8 cellular contexts compared by ENCODE assay signal in the genomic region with DNA sequence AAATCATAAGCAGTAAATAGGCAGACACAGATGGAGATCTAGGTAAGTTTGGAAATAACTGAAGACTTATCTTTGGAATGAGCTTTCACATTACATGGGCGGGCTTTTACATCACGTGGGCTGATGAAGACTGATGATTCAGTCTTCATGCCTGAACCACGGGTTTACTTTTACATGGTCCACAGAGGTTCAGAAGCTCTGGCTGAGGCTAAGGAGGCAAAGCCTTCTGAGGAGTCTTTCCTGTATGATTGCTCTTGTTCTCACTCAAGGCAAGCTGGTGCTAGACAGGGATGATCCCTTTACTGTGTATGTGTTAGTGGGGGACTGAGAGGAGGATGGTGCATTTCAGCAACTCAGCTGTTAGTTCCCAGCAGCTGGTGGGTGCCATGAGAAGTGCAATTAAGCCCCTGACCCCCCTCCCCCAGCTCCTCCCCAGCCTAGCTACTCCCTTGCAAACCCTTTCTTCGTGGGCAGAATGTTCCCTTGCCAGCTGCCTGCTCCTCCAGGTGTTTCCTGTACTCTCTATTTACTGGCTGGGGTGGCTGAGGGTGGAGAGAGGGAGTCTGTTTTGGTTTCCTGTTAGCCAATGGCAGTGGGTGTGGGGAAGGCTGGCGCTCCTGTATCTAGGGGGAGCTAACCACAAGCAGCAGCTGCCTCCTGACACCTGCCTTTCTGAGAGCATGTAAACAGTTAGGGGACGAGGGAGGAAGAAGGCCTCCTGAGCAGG. TPM values are rescaled to one million over a fixed set of nuclear protein-coding genes. Genes with fewer than 3 reads are reported as not detected.
DNase-seq lines count a peak whose midpoint lies in the region; ATAC-seq, FAIRE-seq and TF ChIP-seq lines count a peak whose summit lies in the region.

No MANE protein-coding gene starts in this region.

- DNase-seq in activated gamma-delta T cell treated with Interleukin-2 at 50 U/mL for 16 hours (peak; percentile 77), activated gamma-delta T cell (lab: John Stamatoyannopoulos, UW) (no peak), NCI-H146 (lab: John Stamatoyannopoulos, UW) (peak; percentile 98), UCSD-AML1 (lab: John Stamatoyannopoulos, UW; ENCODE audit: unreplicated experiment) (peak; percentile 83), epithelial cell of esophagus (ENCODE audit: low read depth) (peak; percentile 60), pancreas (peak in 5 of 6 donors; percentile 56 to 88 (median 76)), HuH-7.5 (ENCODE audit: low spot score) (no peak)

- FAIRE-seq in pancreas (lab: Jason Lieb, UNC), result no peak

- intact Hi-C loops in pancreas (cut with DNase I), result no loop called here

- no peaks in the 10 kb centered on the region for H3K9me3 ChIP-seq in pancreas

- H3K27me3 ChIP-seq in pancreas, result no peaks in the 10 kb centered on the region

- no peaks in the 10 kb centered on the region for H3K36me3 ChIP-seq in pancreas

- H3K27ac ChIP-seq in pancreas, result peak overlapping the region; percentile 1 to 98 (median 84)

- ATAC-seq in HG02852 (IDR thresholded peaks at IDR 0.05; ENCODE audit: unreplicated experiment), result peak; percentile 69
- peak; percentile 13 to 61 (median 47) for ATAC-seq in pancreas

- peaks cover 37 to 80% (median 68%) of the 10 kb centered on the region in 3 donors for H3K4me1 ChIP-seq in pancreas

- TF ChIP-seq CTCF in epithelial cell of esophagus (IDR thresholded peaks at IDR 0.05; ENCODE audit: insufficient read depth, low read depth, low read length, missing control alignments) (no peak), pancreas (IDR thresholded peaks at IDR 0.05) (no peak)

- H3K4me3 ChIP-seq in epithelial cell of esophagus (ENCODE audit: low read length) (no peak overlapping the region), pancreas (no peak overlapping the region)

- 40 to 43% methylated on average over 6 of the region's 6 CpGs for WGBS in pancreas, 2 donors

RNA-seq across cellular contexts. Expression of a gene that starts 15.4 kb away (rescaled TPM):
- 100 to 1,000 TPM in 5 of 6 donors, 10 to 100 TPM in 1; 83.1 to 452 (median 192) TPM for total RNA-seq in pancreas
- polyA plus RNA-seq in pancreas, result 100 to 1,000 TPM; 143 to 197 TPM

RNA-seq across cellular contexts. Expression of a gene that starts 30.2 kb away (rescaled TPM):
- total RNA-seq in pancreas, result 10 to 100 TPM in 4 of 6 donors, 1 to 10 TPM in 2; 4.3 to 14.6 (median 11.1) TPM
- 1 to 10 TPM; 3.8 to 6.5 TPM for polyA plus RNA-seq in pancreas

Comparison
In these comparisons a context has a peak if more than half of its experiments do, and no peak if none do; other contexts are left out.
1. DNase-seq: peak in activated gamma-delta T cell treated with Interleukin-2 at 50 U/mL for 16 hours (single experiment), NCI-H146 (single experiment), UCSD-AML1 (single experiment), epithelial cell of esophagus (single experiment) and pancreas (5 of 6); none in activated gamma-delta T cell (single experiment) and HuH-7.5 (single experiment).